Comparison of ENCODE assay signal across 24 cellular contexts in the genomic region with DNA sequence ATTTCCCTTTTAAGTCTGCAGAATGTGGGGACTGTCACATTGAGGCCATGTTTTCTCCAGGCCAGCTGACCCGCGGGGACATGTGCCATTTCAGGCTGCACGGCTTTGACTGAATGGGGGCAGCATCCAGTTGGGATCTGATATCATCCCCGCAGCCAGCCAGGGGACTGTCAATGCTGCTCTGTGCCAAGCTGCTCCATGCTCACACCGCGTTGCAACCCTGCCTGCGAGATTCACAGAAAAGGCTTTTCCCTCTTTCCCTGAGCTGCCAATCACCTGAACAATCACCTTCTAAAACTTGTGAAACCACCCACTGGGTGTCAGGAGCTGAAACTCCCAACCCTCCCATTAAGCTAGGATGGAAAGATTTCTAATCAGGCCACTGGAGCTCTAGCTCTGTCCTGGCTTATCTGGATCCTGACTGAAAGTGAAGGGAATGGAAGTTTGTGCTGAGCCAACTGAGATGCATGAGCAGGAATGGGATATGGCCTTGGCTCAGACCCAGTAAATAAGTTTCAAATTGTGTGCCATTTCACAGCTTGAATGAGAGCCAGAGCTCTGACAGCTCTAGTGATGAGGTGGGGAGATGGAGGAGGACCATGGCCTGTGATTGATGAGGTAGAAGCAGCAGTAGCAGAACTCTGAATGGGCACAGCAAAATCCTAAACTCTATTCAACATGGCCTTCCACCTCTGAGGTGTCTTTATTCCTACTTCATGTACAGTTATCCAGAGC. TPM values are rescaled to one million over a fixed set of nuclear protein-coding genes. Genes with fewer than 3 reads are reported as not detected.
DNase-seq lines count a peak whose midpoint lies in the region; ATAC-seq and TF ChIP-seq lines count a peak whose summit lies in the region.
"Had no signal": no experiment of that assay in that cellular context is flagged by ENCODE, and none has a peak within 500 bp of the region (broad histone marks: within the 10 kb centered on the region; RNA-seq: fewer than 3 reads in every experiment).

No MANE protein-coding gene starts in this region.

- no peak overlapping the region for H3K27ac ChIP-seq in neural progenitor cell
- no peak overlapping the region for H3K27ac ChIP-seq in naive thymus-derived CD4-positive, alpha-beta T cell (ENCODE audit: low read depth, low read length)
- H3K27ac ChIP-seq: BLaER1, GM23248, PC-9, SJCRH30, upper lobe of left lung had no signal

- no peaks in the 10 kb centered on the region for H3K9me3 ChIP-seq in neural progenitor cell (ENCODE audit: low read depth)
- H3K9me3 ChIP-seq in naive thymus-derived CD4-positive, alpha-beta T cell (ENCODE audit: control insufficient read depth in 2 of 3, low read length in 3 of 3), result no peaks in the 10 kb centered on the region
- H3K9me3 ChIP-seq: upper lobe of left lung had no signal

- H3K4me1 ChIP-seq in neural progenitor cell, result peaks cover 9% of the 10 kb centered on the region
- no peaks in the 10 kb centered on the region for H3K4me1 ChIP-seq in naive thymus-derived CD4-positive, alpha-beta T cell (ENCODE audit: control insufficient read depth in 2 of 2, insufficient read depth in 2 of 2, low read length in 2 of 2)
- H3K4me1 ChIP-seq: upper lobe of left lung had no signal

- ATAC-seq in naive thymus-derived CD4-positive, alpha-beta T cell, result no peak
- ATAC-seq: left colon; stimulated activated naive CD8-positive, alpha-beta T cell treated with anti-CD3 and anti-CD28 coated beads, Interleukin-15, amount 100 ng/mL, for 72 hours had no signal

- peaks cover 4% of the 10 kb centered on the region for H3K9me3 Mint-ChIP-seq in activated CD4-positive, alpha-beta T cell treated with anti-CD3 and anti-CD28 coated beads, Interleukin-2, amount 10 ng/mL, durations not matched to agents 24 days and 14 days
- peaks cover 13% of the 10 kb centered on the region for H3K9me3 Mint-ChIP-seq in neural progenitor cell
- peaks cover 4 to 31% (median 7%) of the 10 kb centered on the region in 11 donors for H3K9me3 Mint-ChIP-seq in naive thymus-derived CD4-positive, alpha-beta T cell

- peak overlapping the region; percentile 76 for H2AFZ ChIP-seq in neural progenitor cell (replicated peaks)
- H2AFZ ChIP-seq: GM23248, PC-9 had no signal

- no peaks in the 10 kb centered on the region for H3K4me1 Mint-ChIP-seq in activated CD4-positive, alpha-beta T cell treated with anti-CD3 and anti-CD28 coated beads, Interleukin-2, amount 10 ng/mL, durations not matched to agents 24 days and 14 days
- peaks cover 24% of the 10 kb centered on the region for H3K4me1 Mint-ChIP-seq in neural progenitor cell
- peaks cover 0 to 1% (median 0%) of the 10 kb centered on the region in 7 donors for H3K4me1 Mint-ChIP-seq in naive thymus-derived CD4-positive, alpha-beta T cell
- H3K4me1 Mint-ChIP-seq: mesothelial cell of epicardium; stimulated activated naive CD8-positive, alpha-beta T cell treated with anti-CD3 and anti-CD28 coated beads, Interleukin-15, amount 100 ng/mL, for 72 hours had no signal

- H3K4me3 ChIP-seq in neural progenitor cell, result no peak overlapping the region
- no peak overlapping the region for H3K4me3 ChIP-seq in naive thymus-derived CD4-positive, alpha-beta T cell (ENCODE audit: low read length)
- H3K4me3 ChIP-seq: BLaER1, GM23248, PC-9, SJCRH30, upper lobe of left lung had no signal

- TF ChIP-seq CTCF in neural progenitor cell (IDR thresholded peaks at IDR 0.05), result no peak

- H3K36me3 ChIP-seq in neural progenitor cell, result no peaks in the 10 kb centered on the region
- no peaks in the 10 kb centered on the region for H3K36me3 ChIP-seq in naive thymus-derived CD4-positive, alpha-beta T cell (ENCODE audit: control insufficient read depth in 2 of 3, insufficient read depth in 3 of 3, low read length in 3 of 3)
- H3K36me3 ChIP-seq: BLaER1, SJCRH30, upper lobe of left lung had no signal

- no peak overlapping the region for H3K4me3 Mint-ChIP-seq in activated CD4-positive, alpha-beta T cell treated with anti-CD3 and anti-CD28 coated beads, Interleukin-2, amount 10 ng/mL, durations not matched to agents 24 days and 14 days
- H3K4me3 Mint-ChIP-seq in neural progenitor cell, result no peak overlapping the region
- no peak overlapping the region for H3K4me3 Mint-ChIP-seq in naive thymus-derived CD4-positive, alpha-beta T cell
- H3K4me3 Mint-ChIP-seq: mesothelial cell of epicardium; stimulated activated naive CD8-positive, alpha-beta T cell treated with anti-CD3 and anti-CD28 coated beads, Interleukin-15, amount 100 ng/mL, for 72 hours had no signal

- H4K20me1 ChIP-seq in neural progenitor cell (ENCODE audit: low read depth), result no peaks in the 10 kb centered on the region
- H4K20me1 ChIP-seq: BLaER1 had no signal

- H3F3A ChIP-seq in neural progenitor cell (ENCODE audit: low read depth), result peaks cover 9% of the 10 kb centered on the region

- no peak overlapping the region for H3K9ac ChIP-seq in neural progenitor cell
- H3K9ac ChIP-seq: BLaER1, GM23248 had no signal

- intact Hi-C loops in activated CD4-positive, alpha-beta T cell treated with anti-CD3 and anti-CD28 coated beads, Interleukin-2, amount 10 ng/mL, durations not matched to agents 24 days and 14 days (cut with micrococcal nuclease), result no loop called here
- intact Hi-C loops in naive thymus-derived CD4-positive, alpha-beta T cell (cut with micrococcal nuclease), result no loop called here

- CTCF ChIA-PET in naive thymus-derived CD4-positive, alpha-beta T cell (lab: Charles Lee), result no interaction called here

- H3K27me3 Mint-ChIP-seq in activated CD4-positive, alpha-beta T cell treated with anti-CD3 and anti-CD28 coated beads, Interleukin-2, amount 10 ng/mL, durations not matched to agents 24 days and 14 days, result peaks cover 5% of the 10 kb centered on the region
- peaks cover 2% of the 10 kb centered on the region for H3K27me3 Mint-ChIP-seq in neural progenitor cell (ENCODE audit: insufficient read depth, low read depth)
- H3K27me3 Mint-ChIP-seq in naive thymus-derived CD4-positive, alpha-beta T cell, result peaks cover 0 to 19% (median 8%) of the 10 kb centered on the region in 5 donors

- no peaks in the 10 kb centered on the region for H3K79me2 ChIP-seq in neural progenitor cell (ENCODE audit: low read depth)

- H3K27ac Mint-ChIP-seq in activated CD4-positive, alpha-beta T cell treated with anti-CD3 and anti-CD28 coated beads, Interleukin-2, amount 10 ng/mL, durations not matched to agents 24 days and 14 days, result no peak overlapping the region
- H3K27ac Mint-ChIP-seq in neural progenitor cell, result no peak overlapping the region
- H3K27ac Mint-ChIP-seq in naive thymus-derived CD4-positive, alpha-beta T cell, result no peak overlapping the region
- H3K27ac Mint-ChIP-seq: mesothelial cell of epicardium; stimulated activated naive CD8-positive, alpha-beta T cell treated with anti-CD3 and anti-CD28 coated beads, Interleukin-15, amount 100 ng/mL, for 72 hours had no signal

- POLR2A ChIA-PET in naive thymus-derived CD4-positive, alpha-beta T cell (lab: Charles Lee), result no interaction called here

- H3K36me3 Mint-ChIP-seq in activated CD4-positive, alpha-beta T cell treated with anti-CD3 and anti-CD28 coated beads, Interleukin-2, amount 10 ng/mL, durations not matched to agents 24 days and 14 days (ENCODE audit: low read depth), result no peaks in the 10 kb centered on the region
- peaks cover 3% of the 10 kb centered on the region for H3K36me3 Mint-ChIP-seq in neural progenitor cell
- H3K36me3 Mint-ChIP-seq in naive thymus-derived CD4-positive, alpha-beta T cell, result no peaks in the 10 kb centered on the region

- peak; percentile 33 for DNase-seq in activated CD4-positive, alpha-beta T cell treated with anti-CD3 and anti-CD28 coated beads, Interleukin-2, amount 10 ng/mL, durations not matched to agents 24 days and 14 days
- no peak for DNase-seq in activated CD4-positive, alpha-beta T cell treated with anti-CD3 and anti-CD28 coated beads, Interleukin-2, amount 50 U/mL, for 4 hours
- DNase-seq in ecto neural progenitor cell (ENCODE audit: low spot score) (peak; percentile 51), neural progenitor cell (ENCODE audit: low spot score) (peak; percentile 43), superior temporal gyrus (ENCODE audit: extremely low spot score) (peak; percentile 52), amniotic stem cell (lab: John Stamatoyannopoulos, UW) (no peak)
- DNase-seq in stimulated activated CD4-positive, alpha-beta T cell treated with anti-CD3 and anti-CD28 coated beads, Interleukin-12 subunit alpha, Interleukin-12 subunit beta, amount 100 ng/mL, for 4 hours, result no peak
- DNase-seq in naive thymus-derived CD4-positive, alpha-beta T cell, result no peak
- DNase-seq: activated naive CD4-positive, alpha-beta T cell treated with anti-CD3 and anti-CD28 coated beads, Interleukin-2, amount 50 U/mL, for 16 hours; activated T-cell treated with anti-CD3 and anti-CD28 coated beads, Interleukin-2, amount 50 U/mL, for 48 hours; cortex of kidney; foreskin melanocyte; GM23248; left colon; NCI-H146; NCI-H82; PC-9; SJCRH30; stimulated activated CD4-positive, alpha-beta T cell treated with anti-CD3 and anti-CD28 coated beads, Interleukin-2, amount 100 ng/mL, for 24 hours; stimulated activated naive CD8-positive, alpha-beta T cell treated with anti-CD3 and anti-CD28 coated beads, Interleukin-15, amount 100 ng/mL, for 72 hours had no signal

- peak overlapping the region; percentile 8 for H3K4me2 ChIP-seq in neural progenitor cell
- H3K4me2 ChIP-seq: BLaER1, PC-9 had no signal

- no peaks in the 10 kb centered on the region for H3K27me3 ChIP-seq in neural progenitor cell
- H3K27me3 ChIP-seq in naive thymus-derived CD4-positive, alpha-beta T cell (ENCODE audit: control insufficient read depth in 2 of 2, insufficient read depth in 2 of 2, low read length in 2 of 2), result no peaks in the 10 kb centered on the region
- H3K27me3 ChIP-seq: BLaER1, SJCRH30, upper lobe of left lung had no signal

RNA-seq across cellular contexts. Expression of a gene that starts 34.5 kb away (rescaled TPM):
- total RNA-seq in activated CD4-positive, alpha-beta T cell treated with anti-CD3 and anti-CD28 coated beads, Interleukin-2, amount 10 ng/mL, durations not matched to agents 24 days and 14 days, result not detected in 2 replicates
- total RNA-seq in neural progenitor cell (ENCODE audit: low replicate concordance), result not detected in 2 replicates
- 1 to 10 TPM in 1 of 5 experiments, under 1 TPM in 2, not detected in 2; 0.11 to 1.1 (median 0.19) TPM for total RNA-seq in naive thymus-derived CD4-positive, alpha-beta T cell
- not detected for polyA plus RNA-seq in naive thymus-derived CD4-positive, alpha-beta T cell
- total RNA-seq: GM23248; mesothelial cell of epicardium; T-helper 2 cell treated with Interferon-gamma antibody and Interleukin-4, amounts not matched to agents 100 ng/mL and 5 ng/mL, for 36 hours had no signal
- polyA plus RNA-seq: GM23248 had no signal

Comparison
In these comparisons a context has a peak if more than half of its experiments do, and no peak if none do; other contexts are left out.
1. DNase-seq: peak in activated CD4-positive, alpha-beta T cell treated with anti-CD3 and anti-CD28 coated beads, Interleukin-2, amount 10 ng/mL, durations not matched to agents 24 days and 14 days (single experiment), ecto neural progenitor cell (single experiment), neural progenitor cell (single experiment) and superior temporal gyrus (single experiment); none in activated CD4-positive, alpha-beta T cell treated with anti-CD3 and anti-CD28 coated beads, Interleukin-2, amount 50 U/mL, for 4 hours (0 of 2), stimulated activated CD4-positive, alpha-beta T cell treated with anti-CD3 and anti-CD28 coated beads, Interleukin-12 subunit alpha, Interleukin-12 subunit beta, amount 100 ng/mL, for 4 hours (single experiment), amniotic stem cell (single experiment) and naive thymus-derived CD4-positive, alpha-beta T cell (0 of 9).